Comparison of ENCODE assay signal across 8 cellular contexts in the genomic region with DNA sequence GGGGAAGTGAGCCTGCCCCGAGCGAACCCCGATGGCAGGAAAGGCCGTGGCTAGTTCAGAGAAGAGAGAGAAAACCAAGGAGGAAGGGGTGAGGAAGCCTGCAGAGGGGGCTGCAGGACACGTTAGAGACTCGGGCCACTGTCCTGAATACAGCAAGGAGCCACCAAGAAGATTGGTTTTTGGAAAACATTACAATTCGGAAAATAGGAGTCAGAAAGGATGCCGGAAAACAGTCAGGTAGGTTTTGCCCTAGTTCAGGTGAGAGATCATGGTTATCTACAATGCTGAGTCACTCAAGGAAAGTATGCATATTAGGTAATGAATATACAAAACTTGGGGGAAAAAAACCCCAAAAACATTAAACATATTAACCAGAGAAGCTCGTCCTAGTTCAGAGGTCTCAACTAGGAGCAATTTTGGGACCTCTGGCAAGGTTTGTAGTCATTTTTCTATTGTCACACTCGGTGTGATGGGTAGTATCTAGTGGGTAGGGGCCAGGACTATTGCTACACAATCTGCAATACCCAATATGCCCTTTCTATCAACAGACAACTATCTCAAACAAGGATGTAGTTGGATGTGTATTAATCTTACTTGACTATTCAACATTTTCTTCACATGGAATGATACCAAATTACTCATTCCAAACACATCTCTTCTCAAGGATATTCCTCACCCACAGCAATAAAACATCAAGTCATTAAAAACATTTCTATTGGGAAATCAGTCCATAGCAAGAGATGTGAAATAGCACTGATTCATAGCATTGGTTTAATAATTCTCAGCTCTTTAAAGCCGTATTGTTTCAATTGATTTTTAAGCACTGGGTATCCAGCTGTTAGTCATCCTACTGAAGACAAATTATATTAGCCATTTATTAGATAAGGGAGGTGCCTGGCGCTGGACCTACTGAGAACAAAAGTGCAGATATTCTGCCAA.
DNase-seq lines count a peak whose midpoint lies in the region; ATAC-seq and TF ChIP-seq lines count a peak whose summit lies in the region.

No MANE protein-coding gene starts in this region.

- H3K27me3 ChIP-seq in naive thymus-derived CD4-positive, alpha-beta T cell (ENCODE audit: control insufficient read depth in 2 of 2, insufficient read depth in 2 of 2, low read length in 2 of 2) = no peaks in the 10 kb centered on the region

- TF ChIP-seq CTCF in epithelial cell of esophagus (IDR thresholded peaks at IDR 0.05; ENCODE audit: insufficient read depth, low read depth, low read length, missing control alignments) = no peak

- intact Hi-C loops in naive thymus-derived CD4-positive, alpha-beta T cell (cut with micrococcal nuclease) = loop anchor here (1.0 to 5.0 kb wide), 6 partner anchors 49 to 366 kb away; no protein-coding TSS in a partner anchor

- peaks cover 5 to 9% (median 5%) of the 10 kb centered on the region in 7 donors for H3K4me1 Mint-ChIP-seq in naive thymus-derived CD4-positive, alpha-beta T cell
- H3K4me1 Mint-ChIP-seq in stimulated activated naive CD8-positive, alpha-beta T cell treated with anti-CD3 and anti-CD28 coated beads, Interleukin-15, Interleukin-2, amounts not matched to agents 100 ng/mL and 50 ng/mL, for 24 hours (ENCODE audit: low read depth) = peaks cover 16% of the 10 kb centered on the region

- no peak overlapping the region for H3K4me3 ChIP-seq in epithelial cell of esophagus (ENCODE audit: low read length)
- H3K4me3 ChIP-seq in naive thymus-derived CD4-positive, alpha-beta T cell (ENCODE audit: low read length) = no peak overlapping the region

- DNase-seq in GDM1 (lab: John Stamatoyannopoulos, UW) (peak; percentile 58), LoVo (ENCODE audit: low spot score) (peak; percentile 29), epithelial cell of esophagus (ENCODE audit: low read depth) (peak; percentile 84), COLO668 (lab: John Stamatoyannopoulos, UW; ENCODE audit: unreplicated experiment) (no peak)
- peak; percentile 51 for DNase-seq in activated CD4-positive, alpha-beta T cell treated with anti-CD3 and anti-CD28 coated beads, Interleukin-2, amount 50 U/mL, for 1 hour
- DNase-seq in naive thymus-derived CD4-positive, alpha-beta T cell = peak in 3 of 9 donors; percentile 7 to 18 (median 15)

- H3K27ac ChIP-seq in naive thymus-derived CD4-positive, alpha-beta T cell (ENCODE audit: low read depth, low read length) = no peak overlapping the region

- CTCF ChIA-PET in naive thymus-derived CD4-positive, alpha-beta T cell (lab: Charles Lee) = no interaction called here

- H3K9me3 ChIP-seq in naive thymus-derived CD4-positive, alpha-beta T cell (ENCODE audit: control insufficient read depth in 2 of 3, low read length in 3 of 3) = no peaks in the 10 kb centered on the region

- peaks cover 0 to 3% (median 0%) of the 10 kb centered on the region in 3 experiments for H3K36me3 ChIP-seq in naive thymus-derived CD4-positive, alpha-beta T cell (ENCODE audit: control insufficient read depth in 2 of 3, insufficient read depth in 3 of 3, low read length in 3 of 3)

- peaks cover 0 to 42% (median 0%) of the 10 kb centered on the region in 5 donors for H3K27me3 Mint-ChIP-seq in naive thymus-derived CD4-positive, alpha-beta T cell
- H3K27me3 Mint-ChIP-seq in stimulated activated naive CD8-positive, alpha-beta T cell treated with anti-CD3 and anti-CD28 coated beads, Interleukin-15, Interleukin-2, amounts not matched to agents 100 ng/mL and 50 ng/mL, for 24 hours = no peaks in the 10 kb centered on the region

- H3K36me3 Mint-ChIP-seq in naive thymus-derived CD4-positive, alpha-beta T cell = peaks cover 3 to 32% (median 16%) of the 10 kb centered on the region in 5 donors
- H3K36me3 Mint-ChIP-seq in stimulated activated naive CD8-positive, alpha-beta T cell treated with anti-CD3 and anti-CD28 coated beads, Interleukin-15, Interleukin-2, amounts not matched to agents 100 ng/mL and 50 ng/mL, for 24 hours (ENCODE audit: low read depth) = no peaks in the 10 kb centered on the region

- POLR2A ChIA-PET in naive thymus-derived CD4-positive, alpha-beta T cell (lab: Charles Lee) = no interaction called here

- no peaks in the 10 kb centered on the region for H3K4me1 ChIP-seq in naive thymus-derived CD4-positive, alpha-beta T cell (ENCODE audit: control insufficient read depth in 2 of 2, insufficient read depth in 2 of 2, low read length in 2 of 2)

- H3K9me3 Mint-ChIP-seq in naive thymus-derived CD4-positive, alpha-beta T cell = peaks cover 0 to 10% (median 4%) of the 10 kb centered on the region in 11 donors
- no peaks in the 10 kb centered on the region for H3K9me3 Mint-ChIP-seq in stimulated activated naive CD8-positive, alpha-beta T cell treated with anti-CD3 and anti-CD28 coated beads, Interleukin-15, Interleukin-2, amounts not matched to agents 100 ng/mL and 50 ng/mL, for 24 hours

- peak; percentile 69 for ATAC-seq in naive thymus-derived CD4-positive, alpha-beta T cell
- no peak for ATAC-seq in GM19452 (IDR thresholded peaks at IDR 0.05; ENCODE audit: unreplicated experiment)

- peak overlapping the region; percentile 35 to 81 (median 58) for H3K4me3 Mint-ChIP-seq in naive thymus-derived CD4-positive, alpha-beta T cell
- H3K4me3 Mint-ChIP-seq in stimulated activated naive CD8-positive, alpha-beta T cell treated with anti-CD3 and anti-CD28 coated beads, Interleukin-15, Interleukin-2, amounts not matched to agents 100 ng/mL and 50 ng/mL, for 24 hours = peak overlapping the region; percentile 75

- peak overlapping the region in 2 of 9 donors; percentile 40 to 49 for H3K27ac Mint-ChIP-seq in naive thymus-derived CD4-positive, alpha-beta T cell
- peak overlapping the region; percentile 92 for H3K27ac Mint-ChIP-seq in stimulated activated naive CD8-positive, alpha-beta T cell treated with anti-CD3 and anti-CD28 coated beads, Interleukin-15, Interleukin-2, amounts not matched to agents 100 ng/mL and 50 ng/mL, for 24 hours
